7 cellular contexts compared by ENCODE assay signal in the genomic region with DNA sequence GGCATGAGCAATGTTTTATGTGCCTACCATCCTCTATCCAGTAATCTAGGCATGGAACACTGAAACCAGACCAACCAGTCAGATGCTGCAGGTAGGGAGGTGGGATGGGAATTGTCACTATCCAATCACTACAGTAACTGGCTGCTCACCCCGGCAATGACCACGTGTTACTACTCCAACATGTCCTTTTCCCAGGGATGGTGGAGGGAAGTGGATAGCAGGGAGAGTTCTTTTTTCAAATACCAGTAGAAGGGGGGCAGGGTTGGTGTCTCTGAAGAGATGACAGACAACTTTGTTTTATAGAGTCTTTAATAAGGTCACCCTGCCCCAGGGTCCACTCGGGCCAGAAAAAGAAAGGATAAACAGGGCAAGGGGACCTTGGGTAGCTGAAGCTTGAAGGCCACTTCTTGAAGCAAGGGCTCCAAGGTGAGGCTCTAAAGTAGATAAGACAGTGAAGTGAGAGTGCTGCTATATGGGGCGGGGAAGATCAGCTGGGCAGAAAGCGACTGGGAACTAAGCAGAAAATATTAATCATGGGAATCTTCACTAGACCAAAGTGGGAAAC. TPM values are rescaled to one million over a fixed set of nuclear protein-coding genes. Genes with fewer than 3 reads are reported as not detected.
A peak's percentile ranks its signal among the peaks of the same experiment; 100 is the strongest.
DNase-seq lines count a peak whose midpoint lies in the region; ATAC-seq and TF ChIP-seq lines count a peak whose summit lies in the region.
"Had no signal": no experiment of that assay in that cellular context is flagged by ENCODE, and none has a peak within 500 bp of the region (broad histone marks: within the 10 kb centered on the region; RNA-seq: fewer than 3 reads in every experiment).

No MANE protein-coding gene starts in this region.

- no peak overlapping the region for H3K4me3 ChIP-seq in adrenal gland
- H3K4me3 ChIP-seq in muscle layer of duodenum (ENCODE audit: low read depth in 1 of 2, low read length in 2 of 2) = peak overlapping the region; percentile 75 to 90

- 25 to 29% (median 26%) methylated on average over 5 of the region's 5 CpGs for WGBS in adrenal gland, 4 donors

- no peak for TF ChIP-seq CTCF in adrenal gland (IDR thresholded peaks at IDR 0.05)

- H3K9me3 ChIP-seq in adrenal gland (replicated peaks in 1 of 3) = no peaks in the 10 kb centered on the region
- no peaks in the 10 kb centered on the region for H3K9me3 ChIP-seq in muscle layer of duodenum (ENCODE audit: control insufficient read depth in 1 of 2, low read length in 2 of 2)
- H3K9me3 ChIP-seq: HAP-1 had no signal

- peak; percentile 47 for DNase-seq in ELR (ENCODE audit: low read depth)
- DNase-seq in adrenal gland = peak in 3 of 7 donors; percentile 26 to 54 (median 27)
- DNase-seq in HuH-7.5 (ENCODE audit: low spot score) = no peak

- H3K27ac ChIP-seq in adrenal gland (peak overlapping the region in 4 of 5 donors; percentile 65 to 86 (median 80)), muscle layer of duodenum (ENCODE audit: low read length) (peak overlapping the region; percentile 91)

- H3K4me1 ChIP-seq in adrenal gland (replicated peaks in 1 of 2) (peaks cover 21 to 39% of the 10 kb centered on the region in 2 donors), muscle layer of duodenum (ENCODE audit: control insufficient read depth in 1 of 2, insufficient read depth in 2 of 2, low read length in 2 of 2) (peaks cover 19 to 38% of the 10 kb centered on the region in 2 donors)

- H3K36me3 ChIP-seq in adrenal gland (replicated peaks in 1 of 2) (peaks cover 0 to 62% of the 10 kb centered on the region in 2 donors), muscle layer of duodenum (ENCODE audit: control insufficient read depth in 1 of 2, insufficient read depth in 2 of 2, low read length in 2 of 2) (peaks cover 46 to 52% of the 10 kb centered on the region in 2 donors)

- intact Hi-C loops in adrenal gland (cut with DNase I) = no loop called here

- ATAC-seq in HG02571 (IDR thresholded peaks at IDR 0.05; ENCODE audit: unreplicated experiment) = no peak
- no peak for ATAC-seq in HG02763 (IDR thresholded peaks at IDR 0.05; ENCODE audit: unreplicated experiment)

- H3K27me3 ChIP-seq in adrenal gland (no peaks in the 10 kb centered on the region), muscle layer of duodenum (ENCODE audit: low read depth, low read length) (no peaks in the 10 kb centered on the region)

- TF ChIP-seq POLR2A in adrenal gland (IDR thresholded peaks at IDR 0.05) = no peak

RNA-seq across cellular contexts. Expression of a gene that starts 14.7 kb away (rescaled TPM):
- total RNA-seq in adrenal gland = 1 to 10 TPM; 1.9 to 5.7 (median 3.4) TPM
- polyA plus RNA-seq in adrenal gland = 10 to 100 TPM in 2 of 3 donors, 1 to 10 TPM in 1; 1.5 to 29.3 (median 15.3) TPM

RNA-seq across cellular contexts. Expression of a gene that starts 22.9 kb away (rescaled TPM):
- 100 to 1,000 TPM in 4 of 8 donors, 10 to 100 TPM in 4; 73.1 to 203 (median 111) TPM for total RNA-seq in adrenal gland
- polyA plus RNA-seq in adrenal gland = 100 to 1,000 TPM; 116 to 431 (median 258) TPM

RNA-seq across cellular contexts. Expression of a gene that starts 23.2 kb away (rescaled TPM):
- total RNA-seq in adrenal gland = 100 to 1,000 TPM in 1 of 8 donors, 10 to 100 TPM in 7; 23.9 to 206 (median 53.1) TPM
- polyA plus RNA-seq in adrenal gland = 10 to 100 TPM; 28.0 to 52.9 (median 35.1) TPM

RNA-seq across cellular contexts. Expression of a gene that starts 30.0 kb away (rescaled TPM):
- not detected for total RNA-seq in adrenal gland
- polyA plus RNA-seq in adrenal gland = not detected

RNA-seq across cellular contexts. Expression of a gene that starts 32.7 kb away (rescaled TPM):
- not detected for total RNA-seq in adrenal gland
- polyA plus RNA-seq in adrenal gland = not detected

Comparison
In these comparisons a context has a peak if more than half of its experiments do, and no peak if none do; other contexts are left out.
1. H3K4me3 ChIP-seq: peak in muscle layer of duodenum (2 of 2); none in adrenal gland (0 of 4).